In the genomic region with DNA sequence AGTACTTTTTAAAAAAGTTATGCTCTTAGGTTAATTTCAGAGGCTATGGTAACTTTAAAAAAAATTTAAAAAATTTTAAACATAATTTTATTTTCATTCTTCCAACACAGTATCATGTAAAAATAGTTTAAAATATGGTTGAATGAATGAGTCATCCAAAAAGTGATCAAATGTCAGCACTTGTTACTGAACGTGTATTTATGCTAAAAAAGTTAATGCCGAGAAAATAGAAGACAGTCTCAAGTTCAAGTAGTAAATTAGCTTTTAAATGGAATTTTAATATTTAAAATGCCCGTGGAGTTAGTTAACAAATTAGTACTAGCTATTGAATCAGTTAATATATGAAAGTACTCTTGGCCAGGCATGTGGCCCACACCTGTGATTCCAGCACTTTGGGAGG, we compare ENCODE assay signal across 12 cellular contexts. TPM values are rescaled to one million over a fixed set of nuclear protein-coding genes. Genes with fewer than 3 reads are reported as not detected.
DNase-seq lines count a peak whose midpoint lies in the region; ATAC-seq, FAIRE-seq and TF ChIP-seq lines count a peak whose summit lies in the region.
"Had no signal": no experiment of that assay in that cellular context is flagged by ENCODE, and none has a peak within 500 bp of the region (broad histone marks: within the 10 kb centered on the region; RNA-seq: fewer than 3 reads in every experiment).

No MANE protein-coding gene starts in this region.

- H3K4me3 Mint-ChIP-seq in nephron: peak overlapping the region; percentile 16 to 60 (median 39)

- H3K27ac Mint-ChIP-seq in nephron: peak overlapping the region; percentile 0 to 62 (median 14)

- no peak overlapping the region for H2AFZ ChIP-seq in Loucy (ENCODE audit: low read length)

- H3K9me3 ChIP-seq in DOHH2 (ENCODE audit: control insufficient read depth, insufficient read depth, low read length) (no peaks in the 10 kb centered on the region), Loucy (ENCODE audit: insufficient read depth, low read depth, low read length) (no peaks in the 10 kb centered on the region)

- H3K9me2 ChIP-seq in DOHH2 (replicated peaks; ENCODE audit: control insufficient read depth, low read length) (no peaks in the 10 kb centered on the region), Loucy (replicated peaks; ENCODE audit: low read depth, low read length) (no peaks in the 10 kb centered on the region)

- H4K20me1 ChIP-seq in DOHH2 (ENCODE audit: control insufficient read depth, insufficient read depth, low read depth, low read length) (peaks cover 59% of the 10 kb centered on the region), Loucy (ENCODE audit: insufficient read depth, low read length, poor library complexity, severe bottlenecking) (peaks cover 89% of the 10 kb centered on the region)

- H3F3A ChIP-seq in DOHH2 (ENCODE audit: control insufficient read depth, insufficient read depth) (no peaks in the 10 kb centered on the region; the same call in 1 of the 2 replicates), Loucy (ENCODE audit: low read depth) (no peaks in the 10 kb centered on the region)

- H3K4me3 ChIP-seq in DOHH2 (ENCODE audit: low read length): no peak overlapping the region
- peak overlapping the region; percentile 92 for H3K4me3 ChIP-seq in Loucy (ENCODE audit: low read length, poor library complexity, severe bottlenecking)
- H3K4me3 ChIP-seq in coronary artery: peak overlapping the region; percentile 34

- FAIRE-seq in RCC 7860 (lab: Jason Lieb, UNC): no peak

- H3K27me3 ChIP-seq in DOHH2 (ENCODE audit: control insufficient read depth, low read length): no peaks in the 10 kb centered on the region
- peaks cover 7% of the 10 kb centered on the region for H3K27me3 ChIP-seq in Loucy (ENCODE audit: insufficient read depth, low read length, poor library complexity, severe bottlenecking)

- no peak for ATAC-seq in HG03571 (IDR thresholded peaks at IDR 0.05; ENCODE audit: unreplicated experiment)

- peaks cover 43% of the 10 kb centered on the region for H3K4me1 Mint-ChIP-seq in nephron

- H3K27ac ChIP-seq in DOHH2 (ENCODE audit: low read depth, low read length): no peak overlapping the region
- no peak overlapping the region for H3K27ac ChIP-seq in coronary artery

- H3K9ac ChIP-seq in Loucy (ENCODE audit: low read depth, low read length, poor library complexity, severe bottlenecking): peak overlapping the region; percentile 64

- H3K36me3 ChIP-seq in DOHH2 (ENCODE audit: control insufficient read depth, low read length) (peaks cover 61% of the 10 kb centered on the region), Loucy (ENCODE audit: insufficient read depth, low read length) (peaks cover 8% of the 10 kb centered on the region; the same call in 1 of the 2 replicates)

- H3K27me3 Mint-ChIP-seq in nephron (ENCODE audit: low read depth): peaks cover 4% of the 10 kb centered on the region

- TF ChIP-seq CTCF in DOHH2 (IDR thresholded peaks at IDR 0.05; ENCODE audit: low read depth, low read length, poor library complexity, severe bottlenecking) (no peak), Loucy (conservative IDR thresholded peaks at IDR 0.05; ENCODE audit: low read length) (no peak), coronary artery (IDR thresholded peaks at IDR 0.05) (no peak), nephron (IDR thresholded peaks at IDR 0.05; ENCODE audit: unreplicated experiment in 3 of 3) (no peak)

- H3K4me2 ChIP-seq in DOHH2 (ENCODE audit: low read length): 0 out of 2 replicates have a peak overlapping the region, but pooled peaks have one; percentile 33
- peak overlapping the region; percentile 74 for H3K4me2 ChIP-seq in Loucy (ENCODE audit: low read depth, low read length, poor library complexity, severe bottlenecking)

- H3K9me3 Mint-ChIP-seq in nephron: no peaks in the 10 kb centered on the region
- H3K9me3 Mint-ChIP-seq: IgD-negative memory B cell had no signal

- H3K4me1 ChIP-seq in DOHH2 (ENCODE audit: control insufficient read depth, low read length) (peaks cover 26% of the 10 kb centered on the region), Loucy (ENCODE audit: insufficient read depth, low read length, poor library complexity, severe bottlenecking) (peaks cover 48% of the 10 kb centered on the region)

- DNase-seq in coronary artery (ENCODE audit: low spot score) (no peak), RCC 7860 (ENCODE audit: low spot score) (no peak), HT-29 (ENCODE audit: low spot score) (no peak)
- DNase-seq in stimulated activated CD4-positive, alpha-beta T cell treated with anti-CD3 and anti-CD28 coated beads, Interleukin-2, amount 100 ng/mL, for 24 hours: no peak
- DNase-seq: amniotic stem cell, dermis blood vessel endothelial cell, NCI-H1417 treated with DMSO at 0.1 percent for 48 hours had no signal

- H3K79me2 ChIP-seq in DOHH2 (ENCODE audit: control insufficient read depth, low read length) (peaks cover 95% of the 10 kb centered on the region), Loucy (ENCODE audit: insufficient read depth, low read length) (peaks cover 94% of the 10 kb centered on the region)

- H3K36me3 Mint-ChIP-seq in nephron (ENCODE audit: low read depth): peaks cover 38% of the 10 kb centered on the region

RNA-seq across cellular contexts. Expression of a gene that starts 4.8 kb away (rescaled TPM):
- total RNA-seq in HT-29 (2014; rRNA removed; shearing (Covaris generic)): 9.5 and 10.7 TPM in 2 replicates
